8 cellular contexts compared by ENCODE assay signal in genomic region chr10:23095404-23095965, GRCh38. TPM values are rescaled to one million over a fixed set of nuclear protein-coding genes. Genes with fewer than 3 reads are reported as not detected.
DNase-seq lines count a peak whose midpoint lies in the region; ATAC-seq, FAIRE-seq and TF ChIP-seq lines count a peak whose summit lies in the region.

Gene MSRB2 (plus strand): TSS chr10:23095579. CDS start chr10:23095609, 30 bp downstream.

- peak within 1 kb of the TSS; percentile 91 for H3K9ac ChIP-seq in HepG2 (ENCODE audit: insufficient read depth, low read depth, low read length)

- 5% methylated on average over 12 of the region's 50 CpGs for WGBS in HepG2 (ENCODE audit: low lambda C conversion rate)

- no TSS peak for BruUV-seq in HepG2 (replicated peaks; lab: Mats Ljungman, UMichigan)

- POLR2A ChIA-PET in HepG2 (lab: Yijun Ruan, JAX) = no interaction called here

- H3K4me3 ChIP-seq in AG10803 (ENCODE audit: low read length) (peak within 1 kb of the TSS; percentile 75), HepG2 (replicated peaks in 1 of 3; ENCODE audit: insufficient read depth in 1 of 3, low read depth in 2 of 3, low read length in 3 of 3) (peak within 1 kb of the TSS; percentile 81 to 90 (median 81))

- no peaks in the 10 kb centered on the region for H3K36me3 ChIP-seq in HepG2 (replicated peaks in 1 of 2; ENCODE audit: control insufficient read depth in 1 of 2, insufficient read depth in 2 of 2, low read length in 2 of 2)

- TF ChIP-seq POLR2A in HepG2 (IDR thresholded peaks at IDR 0.05; ENCODE audit: insufficient read depth in 1 of 2, low read depth in 2 of 2, low read length in 2 of 2) = peak; percentile 90 to 95

- peak; percentile 50 for FAIRE-seq in HepG2 (lab: Jason Lieb, UNC)

- TF ChIP-seq CTCF in AG10803 (conservative IDR thresholded peaks at IDR 0.05; ENCODE audit: low read length) (no peak), HepG2 (CRISPR knock-in tag; IDR thresholded peaks at IDR 0.05) (no peak)

- ATAC-seq in GM18909 (IDR thresholded peaks at IDR 0.05; ENCODE audit: poor library complexity, unreplicated experiment) = peak; percentile 80
- ATAC-seq in HG03159 (IDR thresholded peaks at IDR 0.05; ENCODE audit: unreplicated experiment) = peak; percentile 69
- peak; percentile 93 for ATAC-seq in HepG2

- peaks cover 52% of the 10 kb centered on the region for H3K4me1 ChIP-seq in HepG2 (ENCODE audit: insufficient read depth, low read length)

- peak within 1 kb of the TSS; percentile 74 for H3K27ac ChIP-seq in HepG2 (ENCODE audit: extremely low read length, insufficient read depth, low read length)

- H3K9me3 ChIP-seq in HepG2 (ENCODE audit: low read length) = peaks cover 4% of the 10 kb centered on the region; the same call in 1 of the 2 replicates

- H2AFZ ChIP-seq in HepG2 (ENCODE audit: low read length) = peak within 1 kb of the TSS; percentile 44

- TF ChIP-seq RAD21 in HepG2 (CRISPR knock-in tag; IDR thresholded peaks at IDR 0.05) = peak; percentile 41; the same call in 1 of the 2 replicates

- H4K20me1 ChIP-seq in HepG2 (ENCODE audit: insufficient read depth, low read length) = no peaks in the 10 kb centered on the region

- intact Hi-C loops in HepG2 (cut with micrococcal nuclease; ENCODE audit: unreplicated experiment) = loop anchor here (5.0 kb wide), 1 partner anchor 62 kb away; no protein-coding TSS in a partner anchor

- peak within 1 kb of the TSS; percentile 91 for H3K4me2 ChIP-seq in HepG2 (ENCODE audit: low read depth, low read length)

- DNase-seq in AG10803 (ENCODE audit: low read depth) (peak; percentile 95), NCI-H446 (lab: John Stamatoyannopoulos, UW) (peak; percentile 75 to 90), dermis blood vessel endothelial cell (peak; percentile 92), HepG2 (ENCODE audit: low spot score) (peak; percentile 86)
- peak; percentile 69 for DNase-seq in activated CD4-positive, alpha-beta T cell treated with anti-CD3 and anti-CD28 coated beads, Interleukin-2, amount 50 U/mL, for 1 hour
- DNase-seq in stimulated activated CD4-positive, alpha-beta T cell treated with anti-CD3 and anti-CD28 coated beads, Interleukin-2, amount 100 ng/mL, for 48 hours = peak; percentile 54 to 57

- no peaks in the 10 kb centered on the region for H3K27me3 ChIP-seq in HepG2 (ENCODE audit: control insufficient read depth in 1 of 2, insufficient read depth in 2 of 2, low read length in 2 of 2)

- TF ChIP-seq EP300 in HepG2 (IDR thresholded peaks at IDR 0.05; ENCODE audit: low read depth in 2 of 2, low read length in 2 of 2) (no peak), HepG2 (CRISPR knock-in tag; IDR thresholded peaks at IDR 0.05; ENCODE audit: borderline replicate concordance) (0 out of 2 replicates have a peak, but pooled peaks have one; percentile 20)

- peaks cover 9% of the 10 kb centered on the region for H3K79me2 ChIP-seq in HepG2 (ENCODE audit: insufficient read depth, low read length)

- CTCF ChIA-PET in HepG2 (lab: Yijun Ruan, JAX; ENCODE audit: low intra/inter-chr PET ratio, low total read pairs) = no interaction called here

- in situ Hi-C loops in HepG2 (cut with HindIII; ENCODE audit: extremely low pct_ligation_motif_present, low pct_unique_long_range_greater_than_20kb) = no loop called here

TF ChIP-seq in HepG2, 621 proteins besides CTCF, POLR2A, EP300 and RAD21 (continues in another document):
- TF ChIP-seq XRCC5 (optimal IDR thresholded peaks at IDR 0.05; ENCODE audit: low read length) = peak; percentile 47
- TF ChIP-seq ZNF768 (CRISPR knock-in tag; IDR thresholded peaks at IDR 0.05) = peak; percentile 49; the same call in 1 of the 2 replicates
- peak; percentile 44; the same call in 1 of the 2 replicates for TF ChIP-seq NFKB2 (CRISPR knock-in tag; IDR thresholded peaks at IDR 0.05; ENCODE audit: borderline replicate concordance)
- peak in 1 of 2 experiments; percentile 55; a peak in 1 of 4 replicates for TF ChIP-seq HMGXB4 (CRISPR knock-in tag; IDR thresholded peaks at IDR 0.05; ENCODE audit: borderline replicate concordance in 1 of 2, low read depth in 1 of 2)
- 0 out of 2 replicates have a peak, but pooled peaks have one; percentile 17 for TF ChIP-seq YEATS2 (CRISPR knock-in tag; IDR thresholded peaks at IDR 0.05; ENCODE audit: borderline replicate concordance)
- TF ChIP-seq RBFOX2 (IDR thresholded peaks at IDR 0.05; ENCODE audit: low read depth, low read length) = peak; percentile 93
- no peak for TF ChIP-seq SOX6 (IDR thresholded peaks at IDR 0.05)
- TF ChIP-seq SOX6 (CRISPR knock-in tag; IDR thresholded peaks at IDR 0.05) = 0 out of 2 replicates have a peak, but pooled peaks have one; percentile 24
- TF ChIP-seq PAX8 (CRISPR knock-in tag; IDR thresholded peaks at IDR 0.05; ENCODE audit: borderline replicate concordance) = no peak
- peak; percentile 51 for TF ChIP-seq HNRNPLL (IDR thresholded peaks at IDR 0.05; ENCODE audit: low read depth, low read length, poor library complexity, severe bottlenecking)
- peak; percentile 65 for TF ChIP-seq ZNF574 (CRISPR knock-in tag; IDR thresholded peaks at IDR 0.05)
- peak; percentile 26; the same call in 1 of the 2 replicates for TF ChIP-seq ZGPAT (CRISPR knock-in tag; IDR thresholded peaks at IDR 0.05)

RNA-seq across cellular contexts. Expression of gene MSRB2, which starts in this region (rescaled TPM):
- total RNA-seq in dermis blood vessel endothelial cell = 6.0 and 8.3 TPM in 2 replicates
- total RNA-seq in HepG2 (2016; rRNA removed; fragmentation: Illumina TruSeq; extraction: Trizol) = 5.2 and 8.3 TPM in 2 replicates
- 2.9 and 3.6 TPM in 2 replicates for total RNA-seq in HepG2 (2016; cell fraction: cytosol; rRNA removed; fragmentation: Illumina TruSeq; extraction: Trizol; ENCODE audit: low read depth)
- 6.5 and 7.4 TPM in 2 replicates for total RNA-seq in HepG2 (2016; cell fraction: insoluble cytoplasmic fraction; rRNA removed; fragmentation: Illumina TruSeq; extraction: Trizol)
- total RNA-seq in HepG2 (2016; cell fraction: membrane; rRNA removed; fragmentation: Illumina TruSeq; extraction: Trizol) = 5.4 and 7.8 TPM in 2 replicates
- total RNA-seq in HepG2 (2016; cell fraction: nucleus; rRNA removed; fragmentation: Illumina TruSeq; extraction: Trizol) = 3.2 and 6.3 TPM in 2 replicates
- polyA plus RNA-seq in HepG2 (2011; rRNA removed) = 22.1 and 23.3 TPM in 2 replicates
- polyA plus RNA-seq in HepG2 (2011; cell fraction: cytosol; rRNA removed) = 13.6 and 15.3 TPM in 2 replicates
- 7.6 and 10.5 TPM in 2 replicates for polyA plus RNA-seq in HepG2 (2011; cell fraction: nucleus; rRNA removed)
- 11.5 and 14.6 TPM in 2 replicates for polyA plus RNA-seq in HepG2 (2012)
- 6.2 and 9.1 TPM in 2 replicates for polyA plus RNA-seq in HepG2 (2016; cell fraction: cytosol; fragmentation: Illumina TruSeq; extraction: Trizol; ENCODE audit: low read depth)
- polyA plus RNA-seq in HepG2 (2016; cell fraction: insoluble cytoplasmic fraction; fragmentation: Illumina TruSeq; extraction: Trizol; ENCODE audit: low read depth) = 7.0 and 7.6 TPM in 2 replicates
- 7.7 and 12.3 TPM in 2 replicates for polyA plus RNA-seq in HepG2 (2016; cell fraction: membrane; fragmentation: Illumina TruSeq; extraction: Trizol; ENCODE audit: low read depth)
- 11.1 and 15.3 TPM in 2 replicates for polyA plus RNA-seq in HepG2 (2016; cell fraction: nucleus; fragmentation: Illumina TruSeq; extraction: Trizol; ENCODE audit: insufficient read depth, low read depth)
- 9.2 and 16.2 TPM in 2 replicates for polyA minus RNA-seq in HepG2 (2011; rRNA and poly(A)+ RNA removed; ENCODE audit: low replicate concordance)
- polyA minus RNA-seq in HepG2 (2011; cell fraction: cytosol; rRNA and poly(A)+ RNA removed) = 2.2 and 6.8 TPM in 2 replicates
- 0.90 and 3.7 TPM in 2 replicates for polyA minus RNA-seq in HepG2 (2011; cell fraction: nucleus; rRNA and poly(A)+ RNA removed)

Comparison
In these comparisons a context has a peak if more than half of its experiments do, and no peak if none do; other contexts are left out.
1. Peak in every context shown above with its lines: DNase-seq, ATAC-seq, H3K4me3 ChIP-seq and H3K27ac ChIP-seq.